Comparison of ENCODE assay signal across 8 cellular contexts in the genomic region with DNA sequence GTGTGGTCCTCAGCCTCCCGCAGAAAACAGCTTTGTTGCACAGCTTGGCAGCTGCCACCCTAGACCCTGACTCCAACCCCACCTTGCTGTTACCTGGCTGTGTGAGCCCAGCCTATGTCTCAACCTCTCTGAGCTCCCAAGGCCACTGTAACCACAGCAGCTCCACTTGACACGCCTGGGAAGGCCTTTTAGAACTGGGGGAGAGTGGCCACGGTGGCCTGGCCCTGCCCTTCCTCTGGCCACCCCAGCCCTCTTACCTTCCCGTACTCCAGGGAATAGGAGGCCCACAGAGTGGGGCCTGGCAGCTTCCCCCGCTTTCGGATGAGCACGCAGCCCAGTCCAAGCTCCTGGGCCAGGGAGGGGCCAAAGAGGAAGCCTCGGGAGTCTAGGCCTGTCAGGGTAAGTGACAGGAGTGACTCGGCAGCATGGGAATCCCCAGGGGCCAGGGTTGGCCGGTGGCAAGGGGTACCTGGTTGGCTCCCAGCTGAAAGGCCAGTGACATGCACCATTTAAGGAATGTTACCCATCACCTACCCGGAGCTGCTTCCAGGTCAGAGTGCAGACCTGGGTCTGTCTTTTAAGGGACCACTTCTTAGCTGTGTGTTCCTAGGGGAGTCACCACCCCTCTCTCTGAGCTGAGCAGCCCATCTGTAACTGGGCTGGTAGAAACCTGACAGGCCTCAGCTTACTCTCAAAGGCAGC. TPM values are rescaled to one million over a fixed set of nuclear protein-coding genes. Genes with fewer than 3 reads are reported as not detected.
DNase-seq lines count a peak whose midpoint lies in the region; ATAC-seq and TF ChIP-seq lines count a peak whose summit lies in the region.

No MANE protein-coding gene starts in this region.

- peak; percentile 11 to 20 for ATAC-seq in activated T-cell treated with anti-CD3 and anti-CD28 coated beads, Interleukin-2, amount 50 U/mL, for 4 hours
- ATAC-seq in stimulated activated naive B cell treated with anti-CD40 and anti-IgM and Interleukin-4, amounts not matched to agents 10 μg/mL and 1 μg/mL and 100 μg/mL, for 72 hours (replicated peaks): peak in 1 of 2 donors; percentile 14
- ATAC-seq in GM21619 (IDR thresholded peaks at IDR 0.05; ENCODE audit: unreplicated experiment): no peak

- peaks cover 7% of the 10 kb centered on the region for H3K36me3 Mint-ChIP-seq in activated T-cell treated with anti-CD3 and anti-CD28 coated beads, Interleukin-2, amount 50 U/mL, for 4 hours (ENCODE audit: insufficient read depth)
- peaks cover 30 to 37% of the 10 kb centered on the region in 2 donors for H3K36me3 Mint-ChIP-seq in stimulated activated naive B cell treated with anti-CD40 and anti-IgM and Interleukin-4, amounts not matched to agents 10 μg/mL and 1 μg/mL and 100 μg/mL, for 72 hours

- no peaks in the 10 kb centered on the region for H3K27me3 Mint-ChIP-seq in activated T-cell treated with anti-CD3 and anti-CD28 coated beads, Interleukin-2, amount 50 U/mL, for 4 hours (ENCODE audit: low read depth)
- no peaks in the 10 kb centered on the region for H3K27me3 Mint-ChIP-seq in stimulated activated naive B cell treated with anti-CD40 and anti-IgM and Interleukin-4, amounts not matched to agents 10 μg/mL and 1 μg/mL and 100 μg/mL, for 72 hours

- peak overlapping the region; percentile 99 for H3K27ac Mint-ChIP-seq in stimulated activated naive B cell treated with anti-CD40 and anti-IgM and Interleukin-4, amounts not matched to agents 10 μg/mL and 1 μg/mL and 100 μg/mL, for 72 hours

- H3K36me3 ChIP-seq in iPS-15b (ENCODE audit: control insufficient read depth, insufficient read depth, low read length): peaks cover 48% of the 10 kb centered on the region

- no peak for DNase-seq in AG10803 (ENCODE audit: low read depth)
- peak; percentile 65 for DNase-seq in HK-2 (ENCODE audit: unreplicated experiment)
- no peak for DNase-seq in activated T-cell treated with anti-CD3 and anti-CD28 coated beads, Interleukin-2, amount 50 U/mL, for 4 hours
- DNase-seq in stimulated activated naive B cell treated with anti-CD40 and anti-IgM and Interleukin-4, amounts not matched to agents 10 μg/mL and 1 μg/mL and 100 μg/mL, for 72 hours: no peak
- DNase-seq in putamen (ENCODE audit: low spot score): no peak
- DNase-seq in AG20443 (ENCODE audit: low spot score): no peak

- no peak for TF ChIP-seq CTCF in AG10803 (conservative IDR thresholded peaks at IDR 0.05; ENCODE audit: low read length)

- H3K4me3 ChIP-seq in AG10803 (ENCODE audit: low read length) (peak overlapping the region; percentile 74), iPS-15b (ENCODE audit: low read depth, low read length) (peak overlapping the region; percentile 87)

- peak overlapping the region; percentile 89 for H3K4me3 Mint-ChIP-seq in activated T-cell treated with anti-CD3 and anti-CD28 coated beads, Interleukin-2, amount 50 U/mL, for 4 hours
- peak overlapping the region; percentile 94 to 95 for H3K4me3 Mint-ChIP-seq in stimulated activated naive B cell treated with anti-CD40 and anti-IgM and Interleukin-4, amounts not matched to agents 10 μg/mL and 1 μg/mL and 100 μg/mL, for 72 hours

- peaks cover 7% of the 10 kb centered on the region for H3K4me1 Mint-ChIP-seq in activated T-cell treated with anti-CD3 and anti-CD28 coated beads, Interleukin-2, amount 50 U/mL, for 4 hours (ENCODE audit: low read depth)
- H3K4me1 Mint-ChIP-seq in stimulated activated naive B cell treated with anti-CD40 and anti-IgM and Interleukin-4, amounts not matched to agents 10 μg/mL and 1 μg/mL and 100 μg/mL, for 72 hours: peaks cover 13 to 48% of the 10 kb centered on the region in 2 donors

- H3K9ac ChIP-seq in iPS-15b (ENCODE audit: low read depth, low read length): peak overlapping the region; percentile 88

- H3K27me3 ChIP-seq in iPS-15b (ENCODE audit: control insufficient read depth, insufficient read depth, low read length): no peaks in the 10 kb centered on the region

- peaks cover 5% of the 10 kb centered on the region for H3K4me1 ChIP-seq in iPS-15b (ENCODE audit: control insufficient read depth, insufficient read depth, low read length)

- H3K9me3 ChIP-seq in iPS-15b (ENCODE audit: control insufficient read depth, insufficient read depth, low read length): no peaks in the 10 kb centered on the region

- H3K9me3 Mint-ChIP-seq in activated T-cell treated with anti-CD3 and anti-CD28 coated beads, Interleukin-2, amount 50 U/mL, for 4 hours: no peaks in the 10 kb centered on the region
- H3K9me3 Mint-ChIP-seq in stimulated activated naive B cell treated with anti-CD40 and anti-IgM and Interleukin-4, amounts not matched to agents 10 μg/mL and 1 μg/mL and 100 μg/mL, for 72 hours: no peaks in the 10 kb centered on the region

RNA-seq across cellular contexts. Expression of a gene that starts 1.4 kb away (rescaled TPM):
- total RNA-seq in activated T-cell treated with anti-CD3 and anti-CD28 coated beads, Interleukin-2, amount 50 U/mL, for 4 hours: 100 to 1,000 TPM; 534 to 566 (median 566) TPM

RNA-seq across cellular contexts. Expression of a gene that starts 6.7 kb away (rescaled TPM):
- 10 to 100 TPM; 81.0 to 96.4 (median 87.2) TPM for total RNA-seq in activated T-cell treated with anti-CD3 and anti-CD28 coated beads, Interleukin-2, amount 50 U/mL, for 4 hours

RNA-seq across cellular contexts. Expression of a gene that starts 25.3 kb away (rescaled TPM):
- 100 to 1,000 TPM; 116 to 171 (median 139) TPM for total RNA-seq in activated T-cell treated with anti-CD3 and anti-CD28 coated beads, Interleukin-2, amount 50 U/mL, for 4 hours

RNA-seq across cellular contexts. Expression of a gene that starts 46.4 kb away (rescaled TPM):
- 10 to 100 TPM; 20.6 to 24.1 (median 21.1) TPM for total RNA-seq in activated T-cell treated with anti-CD3 and anti-CD28 coated beads, Interleukin-2, amount 50 U/mL, for 4 hours

RNA-seq across cellular contexts. Expression of a gene that starts 46.6 kb away (rescaled TPM):
- total RNA-seq in activated T-cell treated with anti-CD3 and anti-CD28 coated beads, Interleukin-2, amount 50 U/mL, for 4 hours: 100 to 1,000 TPM in 1 of 3 donors, 10 to 100 TPM in 2; 78.9 to 105 (median 98.0) TPM
